4 cellular contexts compared by ENCODE assay signal in the genomic region with DNA sequence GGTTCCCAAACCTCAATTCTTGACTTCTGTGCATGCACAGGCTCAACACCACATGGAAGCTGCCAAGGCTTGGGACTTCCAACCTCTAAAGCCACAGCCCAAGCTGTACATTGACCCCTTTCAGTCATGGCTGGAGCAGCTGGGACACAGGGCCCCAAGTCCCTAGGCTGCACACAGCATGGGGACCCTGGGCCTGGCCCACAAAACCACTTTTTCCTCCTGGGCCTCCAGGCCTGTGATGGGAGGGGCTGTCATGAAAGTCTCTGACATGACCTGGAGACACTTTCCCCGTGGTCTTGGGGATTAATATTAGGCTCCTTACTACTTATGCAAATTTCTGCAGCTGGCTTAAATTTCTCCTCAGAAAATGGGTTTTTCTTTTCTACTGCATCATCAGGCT. TPM values are rescaled to one million over a fixed set of nuclear protein-coding genes. Genes with fewer than 3 reads are reported as not detected.
DNase-seq lines count a peak whose midpoint lies in the region; ATAC-seq, FAIRE-seq and TF ChIP-seq lines count a peak whose summit lies in the region.
"Not testable (repeated sequence)": the region's sequence is repeated elsewhere in the genome, so short reads cannot be mapped to it uniquely, and the experiment has no call there.

No MANE protein-coding gene starts in this region.

- not testable (repeated sequence) for H4K20me1 ChIP-seq in DND-41 (ENCODE audit: insufficient read depth, low read length); K562 (replicated peaks; ENCODE audit: control insufficient read depth, insufficient read depth, low read length)

- H3K27ac ChIP-seq in A549; HEK293 (ENCODE audit: extremely low read depth, low read depth, low read length); K562 (ENCODE audit: extremely low read depth, low read depth, low read length): not testable (repeated sequence)
- peak overlapping the region; percentile 68 for H3K27ac ChIP-seq in DND-41 (ENCODE audit: low read length)

- not testable (repeated sequence) for TF ChIP-seq CTCF in A549 (IDR thresholded peaks at IDR 0.05); DND-41 (IDR thresholded peaks at IDR 0.05; ENCODE audit: borderline replicate concordance, extremely low read depth, low read length, poor library complexity, severe bottlenecking); HEK293 (tag by site-specific recombination; IDR thresholded peaks at IDR 0.05); K562 (IDR thresholded peaks at IDR 0.05 in 2 of 3, conservative IDR thresholded peaks at IDR 0.05 in 1 of 3; ENCODE audit: insufficient read depth in 2 of 3, low read depth in 1 of 3, low read length in 3 of 3)

- not testable (repeated sequence) for H3K4me3 ChIP-seq in A549; DND-41 (ENCODE audit: low read depth in 1 of 2, low read length in 2 of 2); HEK293 (ENCODE audit: low read depth, low read length); K562

- not testable (repeated sequence) for H3K4me2 ChIP-seq in A549; DND-41 (ENCODE audit: insufficient read depth, low read length); K562 (ENCODE audit: insufficient read depth, low read length)

- not testable (repeated sequence) for TF ChIP-seq RAD21 in A549 (conservative IDR thresholded peaks at IDR 0.05 in 1 of 2, IDR thresholded peaks at IDR 0.05 in 1 of 2); K562 (CRISPR knock-in tag; conservative IDR thresholded peaks at IDR 0.05 in 1 of 2, IDR thresholded peaks at IDR 0.05 in 1 of 2)

- not testable (repeated sequence) for H3K79me2 ChIP-seq in DND-41 (ENCODE audit: insufficient read depth, low read length); K562 (ENCODE audit: control insufficient read depth, insufficient read depth, low read length)

- FAIRE-seq in A549 (lab: Jason Lieb, UNC); K562 (lab: Jason Lieb, UNC): not testable (repeated sequence)

- not testable (repeated sequence) for H2AFZ ChIP-seq in DND-41 (ENCODE audit: low read depth, low read length); K562 (ENCODE audit: low read depth, low read length)

- not testable (repeated sequence) for H3K9me3 ChIP-seq in A549; DND-41 (ENCODE audit: insufficient read depth, low read length, severe bottlenecking); HEK293 (ENCODE audit: control insufficient read depth, insufficient read depth, low read depth, low read length); K562 (replicated peaks; ENCODE audit: control insufficient read depth, insufficient read depth, low read depth, low read length)

- in situ Hi-C loops in K562 (cut with MboI): not testable (repeated sequence)

- H3K4me1 ChIP-seq in A549 (peaks cover 15% of the 10 kb centered on the region), DND-41 (ENCODE audit: insufficient read depth, low read length) (peaks cover 38% of the 10 kb centered on the region)
- H3K4me1 ChIP-seq in HEK293 (ENCODE audit: control insufficient read depth, insufficient read depth, low read length); K562 (replicated peaks in 1 of 2; ENCODE audit: control insufficient read depth in 2 of 2, insufficient read depth in 2 of 2, low read length in 2 of 2): not testable (repeated sequence)

- H3K9ac ChIP-seq in DND-41 (ENCODE audit: low read depth, low read length); K562 (ENCODE audit: insufficient read depth in 1 of 2, low read depth in 2 of 2, low read length in 2 of 2): not testable (repeated sequence)

- TF ChIP-seq EP300 in A549 (IDR thresholded peaks at IDR 0.05); K562 (IDR thresholded peaks at IDR 0.05; ENCODE audit: low read length): not testable (repeated sequence)

- not testable (repeated sequence) for BruUV-seq in K562 (replicated peaks; lab: Mats Ljungman, UMichigan)

- CTCF ChIA-PET in A549 (lab: Yijun Ruan, JAX); HEK293 (lab: Yijun Ruan, JAX); K562 (lab: Yijun Ruan, JAX; ENCODE audit: low intra/inter-chr PET ratio): not testable (repeated sequence)

- not testable (repeated sequence) for DNase-seq in A549 (ENCODE audit: low read depth in 1 of 2, low spot score in 1 of 2); DND-41; K562 (ENCODE audit: extremely low read depth in 1 of 4, low spot score in 3 of 4)

- H3K27me3 ChIP-seq in DND-41 (ENCODE audit: insufficient read depth, low read length, poor library complexity); K562 (ENCODE audit: control insufficient read depth in 2 of 2, insufficient read depth in 2 of 2, low read length in 2 of 2): not testable (repeated sequence)

- WGBS in A549 (ENCODE audit: missing lambda C conversion rate): 9% methylated on average over 1 of the region's 1 CpG
- WGBS in K562 (ENCODE audit: insufficient coverage, low coverage, missing lambda C conversion rate): 0% methylated on average over 1 of the region's 1 CpG

- H3K36me3 ChIP-seq in DND-41 (ENCODE audit: insufficient read depth, low read length); HEK293 (ENCODE audit: control insufficient read depth in 2 of 2, insufficient read depth in 1 of 2, low read length in 2 of 2); K562 (ENCODE audit: control insufficient read depth, insufficient read depth, low read length): not testable (repeated sequence)

- not testable (repeated sequence) for TF ChIP-seq POLR2A in A549 (IDR thresholded peaks at IDR 0.05; ENCODE audit: low read length); K562 (conservative IDR thresholded peaks at IDR 0.05)

- not testable (repeated sequence) for H3K9me1 ChIP-seq in K562 (ENCODE audit: control insufficient read depth, insufficient read depth, low read length)

- POLR2A ChIA-PET in A549 (lab: Yijun Ruan, JAX); HEK293 (lab: Yijun Ruan, JAX); K562 (lab: Yijun Ruan, JAX): not testable (repeated sequence)

- intact Hi-C loops in K562 (cut with micrococcal nuclease): not testable (repeated sequence)

- ATAC-seq in A549; DND-41 (ENCODE audit: insufficient read depth, low read depth); K562: not testable (repeated sequence)

TF ChIP-seq in A549, 52 proteins besides CTCF, POLR2A, EP300 and RAD21:
- peak; percentile 82 for TF ChIP-seq ZFP36 (IDR thresholded peaks at IDR 0.05; ENCODE audit: borderline replicate concordance, partially characterized antibody)
TF ChIP-seq in A549: peak in this region for 1; not testable (repeated sequence) for 51.

TF ChIP-seq in HEK293, 187 proteins besides CTCF, POLR2A, EP300 and RAD21:
- TF ChIP-seq SETDB1 (IDR thresholded peaks at IDR 0.05; ENCODE audit: insufficient read length, low read length): peak; percentile 41
- TF ChIP-seq ZNF585B (tag by site-specific recombination; IDR thresholded peaks at IDR 0.05): peak; percentile 91

TF ChIP-seq in K562, 482 proteins besides CTCF, POLR2A, EP300 and RAD21:
- TF ChIP-seq ZFP36 (IDR thresholded peaks at IDR 0.05; ENCODE audit: low read depth, low read length, partially characterized antibody) (peak; percentile 49), TRIM28 (IDR thresholded peaks at IDR 0.05) (0 out of 2 replicates have a peak, but pooled peaks have one; percentile 31)
TF ChIP-seq in K562: peak in this region for 2; not testable (repeated sequence) for 480.

RNA-seq across cellular contexts. Expression of gene ARHGAP21, which starts 41.3 kb away (rescaled TPM):
- polyA plus RNA-seq in A549 (2011; rRNA removed) (83.8 and 84.4 TPM in 2 replicates), A549 (2017; fragmentation: RNase III; extraction: RNeasy Plus Mini Kit Qiagen cat#74134 plus additional on column Dnase treatment) (27.8 to 36.1 TPM (median 30.5 TPM) in 3 replicates), K562 (2011; rRNA removed) (86.1 and 145 TPM in 2 replicates), K562 (2014; fragmentation: Illumina TruSeq; extraction: Trizol) (65.7 and 72.2 TPM in 2 replicates), K562 (2014; fragmentation: Nextera tagmentation; extraction: Ambion mirVana) (10 to 100 TPM; 13.6 to 15.5 TPM), K562 (2014; rRNA removed) (40.3 and 43.6 TPM in 2 replicates)
- polyA plus RNA-seq in A549 (2012; cell fraction: cytosol; rRNA removed): 15.8 and 18.9 TPM in 2 replicates
- polyA plus RNA-seq in A549 (2012; cell fraction: nucleus; rRNA removed): 18.6 and 22.8 TPM in 2 replicates
- 92.1 and 99.7 TPM in 2 replicates for polyA minus RNA-seq in A549 (2011; rRNA and poly(A)+ RNA removed)
- total RNA-seq in K562 (2011; cell fraction: chromatin; rRNA removed; ENCODE audit: low replicate concordance): 222 and 366 TPM in 2 replicates
- 80.7 and 94.1 TPM in 2 replicates for total RNA-seq in K562 (2011; cell fraction: nucleolus; rRNA removed)
- 125 and 182 TPM in 2 replicates for total RNA-seq in K562 (2011; cell fraction: nucleoplasm; rRNA removed)
- total RNA-seq in K562 (2014; rRNA removed) (38.7 and 43.1 TPM in 2 replicates), K562 (2014; rRNA removed; fragmentation: Illumina TruSeq; extraction: Trizol) (61.8 and 84.8 TPM in 2 replicates), K562 (2015; rRNA removed; fragmentation: Illumina TruSeq; extraction: Trizol) (72.2 and 75.0 TPM in 2 replicates), K562 (2021) (57.7 and 60.8 TPM in 2 replicates)
- polyA plus RNA-seq in K562 (2011; cell fraction: cytosol; rRNA removed): 35.6 and 41.6 TPM in 2 replicates
- 214 and 250 TPM in 2 replicates for polyA plus RNA-seq in K562 (2011; cell fraction: nucleus; rRNA removed)
- polyA plus RNA-seq in K562 (2012): 32.3 and 36.3 TPM in 2 replicates
- 150 and 239 TPM in 2 replicates for polyA minus RNA-seq in K562 (2011; rRNA and poly(A)+ RNA removed)
- polyA minus RNA-seq in K562 (2011; cell fraction: cytosol; rRNA and poly(A)+ RNA removed): 36.3 and 108 TPM in 2 replicates
- polyA minus RNA-seq in K562 (2011; cell fraction: nucleus; rRNA and poly(A)+ RNA removed): 146 and 167 TPM in 2 replicates
